In genomic region chr6:13163161-13163944, GRCh38 we compare ENCODE assay signal across 15 cellular contexts.
"Had no signal": no experiment of that assay in that cellular context is flagged by ENCODE, and none has a peak within 500 bp of the region (broad histone marks: within the 10 kb centered on the region; RNA-seq: fewer than 3 reads in every experiment).

No MANE protein-coding gene starts in this region.

- H3K9me3 ChIP-seq: adrenal gland, esophagus squamous epithelium, heart left ventricle, mucosa of descending colon, psoas muscle, sigmoid colon, upper lobe of left lung had no signal

- H3K27me3 ChIP-seq: adrenal gland, esophagus squamous epithelium, heart left ventricle, sigmoid colon, upper lobe of left lung had no signal

- H3K36me3 ChIP-seq: adrenal gland, esophagus squamous epithelium, sigmoid colon, upper lobe of left lung had no signal

- H3K27ac ChIP-seq: adrenal gland, esophagus squamous epithelium, heart left ventricle, psoas muscle, sigmoid colon, upper lobe of left lung had no signal

- H3K4me3 ChIP-seq: adrenal gland, esophagus squamous epithelium, heart left ventricle, mucosa of descending colon, psoas muscle, sigmoid colon, upper lobe of left lung had no signal

- H3K4me1 ChIP-seq: adrenal gland, esophagus squamous epithelium, psoas muscle, sigmoid colon had no signal

- ATAC-seq: heart left ventricle; left colon; mucosa of descending colon; psoas muscle; stimulated activated naive CD8-positive, alpha-beta T cell treated with anti-CD3 and anti-CD28 coated beads, Interleukin-15, Interleukin-2, amounts not matched to agents 100 U/mL and 50 U/mL, for 24 hours had no signal

- DNase-seq: activated CD4-positive, alpha-beta T cell treated with anti-CD3 and anti-CD28 coated beads, Interleukin-2, amount 50 U/mL, for 1 hour; activated naive CD4-positive, alpha-beta T cell treated with anti-CD3 and anti-CD28 coated beads, Interleukin-2, amount 50 U/mL, for 16 hours; activated T-cell treated with anti-CD3 and anti-CD28 coated beads for 4 hours; adrenal gland; esophagus squamous epithelium; foreskin fibroblast; heart left ventricle; left colon; mucosa of descending colon; nephron progenitor cell; psoas muscle; sigmoid colon; stimulated activated CD4-positive, alpha-beta T cell treated with anti-CD3 and anti-CD28 coated beads, Interleukin-2, amount 100 ng/mL, for 24 hours; stimulated activated naive CD8-positive, alpha-beta T cell treated with anti-CD3 and anti-CD28 coated beads, Interleukin-15, Interleukin-2, amounts not matched to agents 100 U/mL and 50 U/mL, for 24 hours had no signal
